ENCODE assay signal across 1 cellular context in the genomic region with DNA sequence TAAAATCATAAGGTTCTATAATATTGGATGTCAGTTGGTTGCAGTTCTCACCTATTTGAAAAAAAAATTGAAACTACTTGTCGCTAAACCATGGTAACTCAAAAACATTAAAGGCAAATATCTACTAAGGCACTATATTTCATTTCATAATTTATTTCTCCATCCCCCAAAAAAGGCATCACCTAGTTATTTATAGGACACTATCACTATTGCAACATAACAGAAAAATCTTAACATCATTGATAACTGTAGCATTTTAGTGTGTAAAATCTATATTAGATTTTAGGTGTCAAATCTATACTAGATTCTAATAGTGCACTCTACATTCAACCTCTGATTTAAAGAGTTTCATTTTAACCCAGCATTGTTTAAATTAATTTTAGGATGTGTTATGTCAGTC.
TF ChIP-seq lines count a peak whose summit lies in the region.

No MANE protein-coding gene starts in this region.

TF ChIP-seq in SK-N-SH, 30 proteins besides CTCF, POLR2A, EP300 and RAD21 (continued from another document):
- TF ChIP-seq, protein P1, sequence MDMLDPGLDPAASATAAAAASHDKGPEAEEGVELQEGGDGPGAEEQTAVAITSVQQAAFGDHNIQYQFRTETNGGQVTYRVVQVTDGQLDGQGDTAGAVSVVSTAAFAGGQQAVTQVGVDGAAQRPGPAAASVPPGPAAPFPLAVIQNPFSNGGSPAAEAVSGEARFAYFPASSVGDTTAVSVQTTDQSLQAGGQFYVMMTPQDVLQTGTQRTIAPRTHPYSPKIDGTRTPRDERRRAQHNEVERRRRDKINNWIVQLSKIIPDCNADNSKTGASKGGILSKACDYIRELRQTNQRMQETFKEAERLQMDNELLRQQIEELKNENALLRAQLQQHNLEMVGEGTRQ (IDR thresholded peaks at IDR 0.05; ENCODE audit: borderline replicate concordance, low read depth, low read length) = no peak
- no peak for TF ChIP-seq SMC3 (IDR thresholded peaks at IDR 0.05; ENCODE audit: low read depth, low read length)
- TF ChIP-seq PBX3 (IDR thresholded peaks at IDR 0.05) = no peak
- TF ChIP-seq MXI1 (IDR thresholded peaks at IDR 0.05; ENCODE audit: low read depth, low read length) = no peak
